Comparison of ENCODE assay signal across 3 cellular contexts in the genomic region with DNA sequence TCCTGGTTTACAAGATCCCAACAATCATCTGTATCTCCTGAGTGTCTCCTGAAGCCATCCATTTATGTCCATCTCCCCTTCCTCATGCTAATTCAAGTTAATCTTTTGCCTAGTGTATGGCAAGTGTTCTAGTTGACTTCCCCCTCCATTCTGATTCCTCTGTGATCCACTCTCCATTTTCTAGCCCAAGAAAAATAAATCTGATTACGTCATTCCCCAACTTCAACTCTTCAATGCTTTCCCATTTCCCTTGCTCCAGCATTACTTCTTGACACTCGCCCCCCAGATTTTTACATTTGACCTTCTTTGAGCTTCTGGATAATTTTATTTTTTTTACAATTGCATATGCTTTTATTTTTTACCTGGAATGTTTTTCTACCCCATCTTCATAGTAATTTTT.
A peak's percentile ranks its signal among the peaks of the same experiment; 100 is the strongest.
TF ChIP-seq lines count a peak whose summit lies in the region.

No MANE protein-coding gene starts in this region.

TF ChIP-seq in HepG2, 621 proteins besides CTCF, POLR2A, EP300 and RAD21:
- TF ChIP-seq ZNF124 (CRISPR knock-in tag; IDR thresholded peaks at IDR 0.05) = no peak
- TF ChIP-seq, protein P1, sequence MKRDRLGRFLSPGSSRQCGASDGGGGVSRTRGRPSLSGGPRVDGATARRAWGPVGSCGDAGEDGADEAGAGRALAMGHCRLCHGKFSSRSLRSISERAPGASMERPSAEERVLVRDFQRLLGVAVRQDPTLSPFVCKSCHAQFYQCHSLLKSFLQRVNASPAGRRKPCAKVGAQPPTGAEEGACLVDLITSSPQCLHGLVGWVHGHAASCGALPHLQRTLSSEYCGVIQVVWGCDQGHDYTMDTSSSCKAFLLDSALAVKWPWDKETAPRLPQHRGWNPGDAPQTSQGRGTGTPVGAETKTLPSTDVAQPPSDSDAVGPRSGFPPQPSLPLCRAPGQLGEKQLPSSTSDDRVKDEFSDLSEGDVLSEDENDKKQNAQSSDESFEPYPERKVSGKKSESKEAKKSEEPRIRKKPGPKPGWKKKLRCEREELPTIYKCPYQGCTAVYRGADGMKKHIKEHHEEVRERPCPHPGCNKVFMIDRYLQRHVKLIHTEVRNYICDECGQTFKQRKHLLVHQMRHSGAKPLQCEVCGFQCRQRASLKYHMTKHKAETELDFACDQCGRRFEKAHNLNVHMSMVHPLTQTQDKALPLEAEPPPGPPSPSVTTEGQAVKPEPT (CRISPR knock-in tag; IDR thresholded peaks at IDR 0.05; ENCODE audit: low read depth) = no peak
- TF ChIP-seq ATF7 (IDR thresholded peaks at IDR 0.05) = peak; percentile 98
- no peak for TF ChIP-seq ATF7 (CRISPR knock-in tag; IDR thresholded peaks at IDR 0.05)
- TF ChIP-seq SUZ12 (IDR thresholded peaks at IDR 0.05; ENCODE audit: low read depth, low read length) = no peak
- TF ChIP-seq, protein P2, sequence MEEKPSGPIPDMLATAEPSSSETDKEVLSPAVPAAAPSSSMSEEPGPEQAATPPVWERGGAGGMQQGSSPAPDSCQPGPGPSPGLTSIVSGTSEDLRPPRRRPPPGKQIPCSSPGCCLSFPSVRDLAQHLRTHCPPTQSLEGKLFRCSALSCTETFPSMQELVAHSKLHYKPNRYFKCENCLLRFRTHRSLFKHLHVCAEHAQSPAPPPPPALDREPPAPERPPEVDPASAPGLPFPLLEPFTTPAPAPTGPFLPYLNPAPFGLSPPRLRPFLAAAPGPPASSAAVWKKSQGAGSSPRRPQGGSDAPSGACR (CRISPR knock-in tag; IDR thresholded peaks at IDR 0.05) = no peak
- TF ChIP-seq, protein P3, sequence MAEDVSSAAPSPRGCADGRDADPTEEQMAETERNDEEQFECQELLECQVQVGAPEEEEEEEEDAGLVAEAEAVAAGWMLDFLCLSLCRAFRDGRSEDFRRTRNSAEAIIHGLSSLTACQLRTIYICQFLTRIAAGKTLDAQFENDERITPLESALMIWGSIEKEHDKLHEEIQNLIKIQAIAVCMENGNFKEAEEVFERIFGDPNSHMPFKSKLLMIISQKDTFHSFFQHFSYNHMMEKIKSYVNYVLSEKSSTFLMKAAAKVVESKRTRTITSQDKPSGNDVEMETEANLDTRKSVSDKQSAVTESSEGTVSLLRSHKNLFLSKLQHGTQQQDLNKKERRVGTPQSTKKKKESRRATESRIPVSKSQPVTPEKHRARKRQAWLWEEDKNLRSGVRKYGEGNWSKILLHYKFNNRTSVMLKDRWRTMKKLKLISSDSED (CRISPR knock-in tag; IDR thresholded peaks at IDR 0.05) = no peak
- TF ChIP-seq CREB1 (IDR thresholded peaks at IDR 0.05) = peak; percentile 63
- no peak for TF ChIP-seq CREB1 (CRISPR knock-in tag; IDR thresholded peaks at IDR 0.05)
- no peak for TF ChIP-seq HDAC2 (CRISPR knock-in tag; IDR thresholded peaks at IDR 0.05)
- TF ChIP-seq MTA3 (CRISPR knock-in tag; IDR thresholded peaks at IDR 0.05) = no peak
TF ChIP-seq in HepG2: peak in this region for 2.

TF ChIP-seq in GM12878, 131 proteins besides CTCF, POLR2A, EP300 and RAD21:
- no peak for TF ChIP-seq SIN3A (IDR thresholded peaks at IDR 0.05; ENCODE audit: low read depth, low read length)
- peak; percentile 48; the same call in 1 of the 2 replicates for TF ChIP-seq ATF7 (IDR thresholded peaks at IDR 0.05; ENCODE audit: low read depth)
- TF ChIP-seq PAX5 (IDR thresholded peaks at IDR 0.05; ENCODE audit: borderline replicate concordance, low read depth, low read length) = no peak
- no peak for TF ChIP-seq KLF5 (IDR thresholded peaks at IDR 0.05; ENCODE audit: partially characterized antibody)
- no peak for TF ChIP-seq EED (IDR thresholded peaks at IDR 0.05; ENCODE audit: low read depth)
- TF ChIP-seq SREBF1 (IDR thresholded peaks at IDR 0.05; ENCODE audit: low read length) = no peak

TF ChIP-seq in K562, 482 proteins besides CTCF, POLR2A, EP300 and RAD21:
- TF ChIP-seq ATF7 (IDR thresholded peaks at IDR 0.05) (0 out of 2 replicates have a peak, but pooled peaks have one; percentile 21), ETV6 (IDR thresholded peaks at IDR 0.05; ENCODE audit: borderline replicate concordance in 1 of 2, low read depth in 2 of 2, low read length in 1 of 2) (no peak), ETV6 (CRISPR knock-in tag; IDR thresholded peaks at IDR 0.05; ENCODE audit: borderline replicate concordance) (no peak)
- TF ChIP-seq, protein P4, sequence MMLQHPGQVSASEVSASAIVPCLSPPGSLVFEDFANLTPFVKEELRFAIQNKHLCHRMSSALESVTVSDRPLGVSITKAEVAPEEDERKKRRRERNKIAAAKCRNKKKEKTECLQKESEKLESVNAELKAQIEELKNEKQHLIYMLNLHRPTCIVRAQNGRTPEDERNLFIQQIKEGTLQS (IDR thresholded peaks at IDR 0.05) = peak; percentile 29; the same call in 1 of the 2 replicates
- TF ChIP-seq, protein P4 (CRISPR knock-in tag; conservative IDR thresholded peaks at IDR 0.05) = no peak
